In genomic region chr5:151680156-151680505, GRCh38 we compare ENCODE assay signal across 7 cellular contexts. TPM values are rescaled to one million over a fixed set of nuclear protein-coding genes. Genes with fewer than 3 reads are reported as not detected.
A peak's percentile ranks its signal among the peaks of the same experiment; 100 is the strongest.
DNase-seq lines count a peak whose midpoint lies in the region; TF ChIP-seq lines count a peak whose summit lies in the region.
"Not testable (repeated sequence)": the region's sequence is repeated elsewhere in the genome, so short reads cannot be mapped to it uniquely, and the experiment has no call there.

No MANE protein-coding gene starts in this region.

- H4K20me1 ChIP-seq in hepatocyte (ENCODE audit: insufficient read depth, poor library complexity, severe bottlenecking): peaks cover 69% of the 10 kb centered on the region

- not testable (repeated sequence) for H3K9ac ChIP-seq in skeletal muscle tissue (ENCODE audit: low read depth in 1 of 3, low read length in 3 of 3)

- not testable (repeated sequence) for H3K27me3 ChIP-seq in hepatocyte; skeletal muscle tissue (ENCODE audit: control insufficient read depth in 3 of 3, insufficient read depth in 3 of 3, low read length in 3 of 3); tibial artery

- not testable (repeated sequence) for DNase-seq in HFFc6; chondrocyte (ENCODE audit: low spot score); hepatocyte (ENCODE audit: low spot score)
- peak; percentile 37 for DNase-seq in fibroblast of the aortic adventitia (ENCODE audit: low read depth)
- peak in 1 of 2 donors; percentile 51 for DNase-seq in tibial artery

- WGBS in hepatocyte (ENCODE audit: low lambda C conversion rate, missing lambda C conversion rate): 85% methylated on average over 7 of the region's 7 CpGs

- H3K9me2 ChIP-seq in hepatocyte (replicated peaks; ENCODE audit: insufficient read depth): not testable (repeated sequence)

- peak overlapping the region; percentile 99 for H3K27ac Mint-ChIP-seq in HFFc6
- H3K27ac Mint-ChIP-seq in chondrocyte (ENCODE audit: unreplicated experiment): peak overlapping the region; percentile 92
- H3K27ac Mint-ChIP-seq in nephron: peak overlapping the region; percentile 52 to 93 (median 65)

- H2AFZ ChIP-seq in hepatocyte: not testable (repeated sequence)

- H3K9me3 Mint-ChIP-seq in HFFc6; chondrocyte (ENCODE audit: low read depth); nephron: not testable (repeated sequence)

- peaks cover 81% of the 10 kb centered on the region for H3K79me2 ChIP-seq in hepatocyte

- H3K4me3 ChIP-seq in fibroblast of the aortic adventitia (ENCODE audit: low read depth, low read length) (peak overlapping the region; percentile 55), tibial artery (peak overlapping the region in 1 of 2 donors; percentile 75)
- not testable (repeated sequence) for H3K4me3 ChIP-seq in hepatocyte; skeletal muscle tissue (ENCODE audit: low read length in 3 of 3)

- H3K9me3 ChIP-seq in hepatocyte (ENCODE audit: low read depth); skeletal muscle tissue (ENCODE audit: control insufficient read depth in 3 of 3, low read length in 3 of 3); tibial artery: not testable (repeated sequence)

- not testable (repeated sequence) for H3K36me3 ChIP-seq in hepatocyte (replicated peaks; ENCODE audit: insufficient read depth, low read depth); skeletal muscle tissue (ENCODE audit: control insufficient read depth in 3 of 3, insufficient read depth in 3 of 3, low read length in 3 of 3); tibial artery

- peak overlapping the region; percentile 99 for H3K27ac ChIP-seq in hepatocyte
- peak overlapping the region; percentile 70 for H3K27ac ChIP-seq in skeletal muscle tissue (ENCODE audit: low read depth, low read length)
- H3K27ac ChIP-seq in tibial artery: peak overlapping the region; percentile 89 to 91

- peaks cover 55% of the 10 kb centered on the region for H3K4me1 ChIP-seq in hepatocyte (ENCODE audit: insufficient read depth)
- H3K4me1 ChIP-seq in skeletal muscle tissue (ENCODE audit: control insufficient read depth in 3 of 3, insufficient read depth in 3 of 3, low read length in 3 of 3): peaks cover 68 to 88% (median 82%) of the 10 kb centered on the region in 3 donors
- H3K4me1 ChIP-seq in tibial artery: peaks cover 0 to 97% (median 86%) of the 10 kb centered on the region in 4 donors

- H3K4me1 Mint-ChIP-seq in HFFc6 (ENCODE audit: low read depth): peaks cover 93% of the 10 kb centered on the region
- peaks cover 90% of the 10 kb centered on the region for H3K4me1 Mint-ChIP-seq in chondrocyte (ENCODE audit: low read depth)
- H3K4me1 Mint-ChIP-seq in nephron: peaks cover 93% of the 10 kb centered on the region

- H3K27me3 Mint-ChIP-seq in HFFc6 (ENCODE audit: insufficient read depth): peaks cover 34% of the 10 kb centered on the region
- not testable (repeated sequence) for H3K27me3 Mint-ChIP-seq in chondrocyte (ENCODE audit: low read depth); nephron (ENCODE audit: low read depth)

- H3K4me2 ChIP-seq in hepatocyte: peak overlapping the region; percentile 81

- peaks cover 86% of the 10 kb centered on the region for H3K36me3 Mint-ChIP-seq in HFFc6 (ENCODE audit: low read depth)
- H3K36me3 Mint-ChIP-seq in chondrocyte (ENCODE audit: low read depth): peaks cover 59% of the 10 kb centered on the region
- peaks cover 54% of the 10 kb centered on the region for H3K36me3 Mint-ChIP-seq in nephron (ENCODE audit: low read depth)

- not testable (repeated sequence) for TF ChIP-seq CTCF in HFFc6 (IDR thresholded peaks at IDR 0.05); chondrocyte (IDR thresholded peaks at IDR 0.05); fibroblast of the aortic adventitia (IDR thresholded peaks at IDR 0.05; ENCODE audit: insufficient read depth, low read length); hepatocyte (IDR thresholded peaks at IDR 0.05; ENCODE audit: poor library complexity); nephron (IDR thresholded peaks at IDR 0.05; ENCODE audit: unreplicated experiment in 3 of 3); tibial artery (IDR thresholded peaks at IDR 0.05)

- H3K4me3 Mint-ChIP-seq in HFFc6 (peak overlapping the region; percentile 99), chondrocyte (ENCODE audit: unreplicated experiment) (peak overlapping the region; percentile 96), nephron (peak overlapping the region in 2 of 3 experiments; percentile 24 to 37)

- intact Hi-C loops in tibial artery (cut with DNase I; ENCODE audit: low total_unique reads): not testable (repeated sequence)

RNA-seq across cellular contexts. Expression of gene SPARC, which starts 6.6 kb away (rescaled TPM):
- 1,000 to 10,000 TPM; 3,729 to 5,836 (median 4,094) TPM for total RNA-seq in HFFc6 (2021; fragmentation: NEBNext Ultra II Directional; extraction: Animal tissue kit (Norgen Biotek cat#: 25700))
- total RNA-seq in chondrocyte (19,093 to 24,474 TPM (median 24,306 TPM) in 3 replicates), fibroblast of the aortic adventitia (ENCODE audit: low replicate concordance) (1,011 and 5,653 TPM in 2 replicates), hepatocyte (4,086 and 4,089 TPM in 2 replicates), skeletal muscle tissue (1,314 TPM)
- polyA plus RNA-seq in hepatocyte: 15,889 and 16,729 TPM in 2 replicates

Comparison
In these comparisons a context has a peak if more than half of its experiments do, and no peak if none do; other contexts are left out.
1. H3K4me3 Mint-ChIP-seq: peak in every context shown above with its lines; median percentile 99 in HFFc6; 96 in chondrocyte; 30 in nephron.